ENCODE assay signal across 8 cellular contexts in genomic region chr16:4253394-4254150, GRCh38. TPM values are rescaled to one million over a fixed set of nuclear protein-coding genes. Genes with fewer than 3 reads are reported as not detected.
A peak's percentile ranks its signal among the peaks of the same experiment; 100 is the strongest.
DNase-seq lines count a peak whose midpoint lies in the region; ATAC-seq and TF ChIP-seq lines count a peak whose summit lies in the region.

No MANE protein-coding gene starts in this region.

- H3K4me1 Mint-ChIP-seq in IgD-negative memory B cell: peaks cover 3 to 9% (median 3%) of the 10 kb centered on the region in 3 donors

- peak; percentile 94 for ATAC-seq in GM21576 (IDR thresholded peaks at IDR 0.05; ENCODE audit: unreplicated experiment)

- H3K27ac Mint-ChIP-seq in IgD-negative memory B cell: peak overlapping the region; percentile 51 to 98 (median 93)

- DNase-seq in DMS153 (lab: John Stamatoyannopoulos, UW) (peak; percentile 98), OCI-M1 (lab: John Stamatoyannopoulos, UW) (peak; percentile 99), activated T-cell treated with anti-CD3 and anti-CD28 coated beads for 48 hours (ENCODE audit: low read depth) (peak; percentile 100), epithelial cell of esophagus (ENCODE audit: low read depth) (peak; percentile 100), mucosa of gallbladder (ENCODE audit: low spot score) (peak; percentile 100)
- peak; percentile 99 for DNase-seq in stimulated activated CD8-positive, alpha-beta memory T cell treated with anti-CD3 and anti-CD28 coated beads, Interleukin-4, amount 100 ng/mL, for 24 hours (ENCODE audit: low read depth)

- H3K36me3 Mint-ChIP-seq in IgD-negative memory B cell: peaks cover 2% of the 10 kb centered on the region

- no peak for TF ChIP-seq CTCF in epithelial cell of esophagus (IDR thresholded peaks at IDR 0.05; ENCODE audit: insufficient read depth, low read depth, low read length, missing control alignments)

- no peaks in the 10 kb centered on the region for H3K27me3 Mint-ChIP-seq in IgD-negative memory B cell

- peak overlapping the region; percentile 69 for H3K4me3 ChIP-seq in epithelial cell of esophagus (ENCODE audit: low read length)

- H3K9me3 Mint-ChIP-seq in IgD-negative memory B cell: no peaks in the 10 kb centered on the region

- peak overlapping the region; percentile 92 to 96 (median 94) for H3K4me3 Mint-ChIP-seq in IgD-negative memory B cell

RNA-seq across cellular contexts. Expression of gene SRL, which starts 11.7 kb away (rescaled TPM):
- polyA plus RNA-seq in IgD-negative memory B cell: not detected
- total RNA-seq in mucosa of gallbladder: 1.4 TPM

RNA-seq across cellular contexts. Expression of gene TFAP4, which starts 19.3 kb away (rescaled TPM):
- polyA plus RNA-seq in IgD-negative memory B cell: 1.2 TPM
- total RNA-seq in mucosa of gallbladder: 12.1 TPM

Comparison
In these comparisons a context has a peak if more than half of its experiments do, and no peak if none do; other contexts are left out.
1. Peak in every context shown above with its lines: DNase-seq, ATAC-seq and H3K4me3 ChIP-seq.